ENCODE assay signal across 20 cellular contexts in the genomic region with DNA sequence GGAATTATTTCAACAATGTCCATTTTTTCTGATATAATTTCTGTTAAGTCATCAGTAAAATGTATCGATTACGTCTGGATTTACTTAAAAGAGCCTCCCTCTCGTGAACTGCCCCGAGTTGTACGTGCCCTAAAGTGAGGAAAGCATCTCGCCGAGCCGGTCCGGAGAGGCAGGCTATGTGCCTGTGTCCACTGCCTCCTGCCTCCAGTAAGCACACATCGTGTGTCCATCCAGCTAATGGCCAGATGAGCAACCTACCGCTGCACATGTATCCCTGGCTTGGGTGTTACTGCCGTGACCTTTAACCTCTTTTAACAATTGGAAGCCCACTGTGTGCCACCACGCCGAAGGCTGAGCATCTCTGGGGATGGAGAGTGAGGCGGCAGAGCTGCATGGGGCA. TPM values are rescaled to one million over a fixed set of nuclear protein-coding genes. Genes with fewer than 3 reads are reported as not detected.
DNase-seq lines count a peak whose midpoint lies in the region; ATAC-seq, FAIRE-seq and TF ChIP-seq lines count a peak whose summit lies in the region.
"Had no signal": no experiment of that assay in that cellular context is flagged by ENCODE, and none has a peak within 500 bp of the region (broad histone marks: within the 10 kb centered on the region; RNA-seq: fewer than 3 reads in every experiment).

No MANE protein-coding gene starts in this region.

- no peak overlapping the region for H2BK5ac ChIP-seq in IMR-90 (ENCODE audit: low read depth, low read length, poor library complexity, severe bottlenecking)

- no peak for FAIRE-seq in K562 (lab: Jason Lieb, UNC)
- FAIRE-seq: D721Med, GM12891, GM18507 had no signal

- H3K4me1 Mint-ChIP-seq in activated naive CD4-positive, alpha-beta T cell treated with anti-CD3 and anti-CD28 coated beads for 36 hours (ENCODE audit: low read depth): peaks cover 16% of the 10 kb centered on the region
- H3K4me1 Mint-ChIP-seq: CD8-positive, alpha-beta memory T cell had no signal

- no peak overlapping the region for H2AK9ac ChIP-seq in IMR-90 (replicated peaks; ENCODE audit: low read depth, low read length, poor library complexity)

- H3K27ac ChIP-seq in IMR-90 (ENCODE audit: insufficient read depth, low read length): no peak overlapping the region
- H3K27ac ChIP-seq in K562 (ENCODE audit: extremely low read depth, low read depth, low read length): no peak overlapping the region

- no peaks in the 10 kb centered on the region for H3K27me3 Mint-ChIP-seq in activated naive CD4-positive, alpha-beta T cell treated with anti-CD3 and anti-CD28 coated beads for 36 hours (ENCODE audit: low read depth)
- H3K27me3 Mint-ChIP-seq: CD4-positive, alpha-beta T cell had no signal

- peaks cover 24% of the 10 kb centered on the region for H3K4me1 ChIP-seq in IMR-90 (ENCODE audit: control insufficient read depth, insufficient read depth, low read length)
- H3K4me1 ChIP-seq in K562 (replicated peaks in 1 of 2; ENCODE audit: control insufficient read depth in 2 of 2, insufficient read depth in 2 of 2, low read length in 2 of 2): peaks cover 0 to 16% of the 10 kb centered on the region in 2 experiments; a peak in 3 of 5 replicates
- H3K4me1 ChIP-seq: BE2C had no signal

- no peaks in the 10 kb centered on the region for H3K9me3 Mint-ChIP-seq in activated naive CD4-positive, alpha-beta T cell treated with anti-CD3 and anti-CD28 coated beads for 36 hours
- H3K9me3 Mint-ChIP-seq: CD4-positive, alpha-beta T cell; CD8-positive, alpha-beta memory T cell had no signal

- H3K18ac ChIP-seq in IMR-90 (ENCODE audit: low read depth, low read length): no peak overlapping the region

- H3K9ac ChIP-seq in IMR-90 (ENCODE audit: low read depth, low read length) (no peak overlapping the region), K562 (ENCODE audit: insufficient read depth in 1 of 2, low read depth in 2 of 2, low read length in 2 of 2) (no peak overlapping the region)

- CTCF ChIA-PET in IMR-90 (lab: Yijun Ruan, JAX) (no interaction called here), K562 (lab: Yijun Ruan, JAX; ENCODE audit: low intra/inter-chr PET ratio) (no interaction called here)
- CTCF ChIA-PET in activated naive CD4-positive, alpha-beta T cell treated with anti-CD3 and anti-CD28 coated beads for 36 hours (lab: Charles Lee): interaction anchor here (0.6 kb wide), 1 partner anchor 1374 kb away, joined by 4 read pairs; no protein-coding TSS in a partner anchor

- peaks cover 0 to 6% of the 10 kb centered on the region in 2 experiments; a peak in 2 of 4 replicates for H3K79me1 ChIP-seq in IMR-90 (ENCODE audit: low read depth in 1 of 2, low read length in 2 of 2)

- H3K4me3 ChIP-seq in IMR-90 (ENCODE audit: insufficient read depth, low read depth, low read length) (no peak overlapping the region), K562 (no peak overlapping the region)
- H3K4me3 ChIP-seq: BLaER1 treated with 17β-estradiol and CSF1 and Interleukin-3, amounts not matched to agents 10 nM and 100 nM had no signal

- TF ChIP-seq RAD21 in IMR-90 (IDR thresholded peaks at IDR 0.05; ENCODE audit: low read length) (no peak), K562 (CRISPR knock-in tag; conservative IDR thresholded peaks at IDR 0.05 in 1 of 2, IDR thresholded peaks at IDR 0.05 in 1 of 2) (no peak)

- in situ Hi-C loops in IMR-90 (cut with MboI; ENCODE audit: low sequenced_read_pairs) (no loop called here), K562 (cut with MboI) (no loop called here)

- 94% methylated on average over 14 of the region's 15 CpGs; no CpG with 5 or more reads in 1 of the 2 experiments for WGBS in IMR-90 (ENCODE audit: extremely low coverage in 2 of 2, insufficient read length in 1 of 2), 2 experiments
- WGBS in K562 (ENCODE audit: insufficient coverage, low coverage, missing lambda C conversion rate): 47% methylated on average over 15 of the region's 15 CpGs

- DNase-seq in AG20443 (ENCODE audit: low spot score): peak; percentile 2
- DNase-seq in IMR-90: no peak
- peak in 1 of 4 experiments; percentile 10 for DNase-seq in K562 (ENCODE audit: extremely low read depth in 1 of 4, low spot score in 3 of 4)
- DNase-seq in NCI-H1092 treated with DMSO at 0.1 percent for 48 hours (lab: John Stamatoyannopoulos, UW): no peak
- no peak for DNase-seq in activated naive CD4-positive, alpha-beta T cell treated with anti-CD3 and anti-CD28 coated beads for 36 hours
- DNase-seq: BE2C; CD4-positive, alpha-beta T cell; CD8-positive, alpha-beta memory T cell; DMS 273 treated with DMSO at 0.1 percent for 48 hours; DMS79; EL; GOT3; H7 had no signal

- H3K56ac ChIP-seq in IMR-90 (ENCODE audit: extremely low read depth, insufficient read depth, low read length): no peak overlapping the region

- H3K36me3 ChIP-seq in IMR-90 (ENCODE audit: control insufficient read depth, insufficient read depth, low read length): no peaks in the 10 kb centered on the region
- H3K36me3 ChIP-seq in K562 (ENCODE audit: control insufficient read depth, insufficient read depth, low read length): no peaks in the 10 kb centered on the region
- H3K36me3 ChIP-seq: BE2C; BLaER1 treated with 17β-estradiol and CSF1 and Interleukin-3, amounts not matched to agents 10 nM and 100 nM had no signal

- intact Hi-C loops in IMR-90 (cut with micrococcal nuclease) (no loop called here), K562 (cut with micrococcal nuclease) (no loop called here)
- intact Hi-C loops in activated naive CD4-positive, alpha-beta T cell treated with anti-CD3 and anti-CD28 coated beads for 36 hours (cut with micrococcal nuclease): no loop called here

- 0 out of 3 replicates have a peak overlapping the region, but pooled peaks have one; percentile 34 for H2BK15ac ChIP-seq in IMR-90 (ENCODE audit: low read depth, low read length)

- H2AFZ ChIP-seq in IMR-90 (replicated peaks; ENCODE audit: low read length, poor library complexity) (peak overlapping the region; percentile 43), K562 (ENCODE audit: low read depth, low read length) (no peak overlapping the region)

- H3K4ac ChIP-seq in IMR-90 (ENCODE audit: low read depth, low read length): peak overlapping the region; percentile 35

- H3K27ac Mint-ChIP-seq in activated naive CD4-positive, alpha-beta T cell treated with anti-CD3 and anti-CD28 coated beads for 36 hours: no peak overlapping the region
- H3K27ac Mint-ChIP-seq: CD14-positive monocyte; CD4-positive, alpha-beta T cell had no signal

- H3K4me2 ChIP-seq in IMR-90 (ENCODE audit: low read depth, low read length): no peak overlapping the region
- no peak overlapping the region for H3K4me2 ChIP-seq in K562 (ENCODE audit: insufficient read depth, low read length)

- H3K27me3 ChIP-seq in IMR-90 (ENCODE audit: control insufficient read depth, insufficient read depth, low read length) (no peaks in the 10 kb centered on the region), K562 (ENCODE audit: control insufficient read depth in 2 of 2, insufficient read depth in 2 of 2, low read length in 2 of 2) (no peaks in the 10 kb centered on the region; a peak in 1 of 5 replicates)
- H3K27me3 ChIP-seq: BE2C; BLaER1 treated with 17β-estradiol and CSF1 and Interleukin-3, amounts not matched to agents 10 nM and 100 nM had no signal

- no peak for TF ChIP-seq EP300 in K562 (IDR thresholded peaks at IDR 0.05; ENCODE audit: low read length)

- no peaks in the 10 kb centered on the region for H3K9me3 ChIP-seq in IMR-90 (ENCODE audit: control insufficient read depth, insufficient read depth, low read length)
- H3K9me3 ChIP-seq in K562 (replicated peaks; ENCODE audit: control insufficient read depth, insufficient read depth, low read depth, low read length): no peaks in the 10 kb centered on the region
- H3K9me3 ChIP-seq: BE2C; BLaER1 treated with 17β-estradiol and CSF1 and Interleukin-3, amounts not matched to agents 10 nM and 100 nM had no signal

- H4K20me1 ChIP-seq in IMR-90 (ENCODE audit: insufficient read depth, low read length) (no peaks in the 10 kb centered on the region), K562 (replicated peaks; ENCODE audit: control insufficient read depth, insufficient read depth, low read length) (no peaks in the 10 kb centered on the region)
- H4K20me1 ChIP-seq: BLaER1 treated with 17β-estradiol and CSF1 and Interleukin-3, amounts not matched to agents 10 nM and 100 nM had no signal

- H2BK120ac ChIP-seq in IMR-90 (ENCODE audit: low read depth, low read length): peak overlapping the region; percentile 66; the same call in 1 of the 2 replicates

- POLR2A ChIA-PET in IMR-90 (lab: Charles Lee; ENCODE audit: unreplicated experiment) (no interaction called here), K562 (lab: Yijun Ruan, JAX) (no interaction called here)

- no peak overlapping the region for H3K23ac ChIP-seq in IMR-90 (ENCODE audit: low read depth, low read length)

- no peak overlapping the region for H3K4me3 Mint-ChIP-seq in activated naive CD4-positive, alpha-beta T cell treated with anti-CD3 and anti-CD28 coated beads for 36 hours
- H3K4me3 Mint-ChIP-seq: CD14-positive monocyte; CD4-positive, alpha-beta T cell; CD8-positive, alpha-beta memory T cell had no signal

- peak overlapping the region; percentile 90 for H2AK5ac ChIP-seq in IMR-90 (ENCODE audit: low read depth, low read length)

- H4K5ac ChIP-seq in IMR-90 (ENCODE audit: low read depth, low read length): no peak overlapping the region

- no peak overlapping the region for H4K8ac ChIP-seq in IMR-90 (ENCODE audit: low read depth in 2 of 2, low read length in 2 of 2)

- dilution Hi-C loops in IMR-90 (cut with HindIII; ENCODE audit: low sequenced_read_pairs, unreplicated experiment): no loop called here

- no peak overlapping the region; the same call in 1 of the 2 replicates for H4K91ac ChIP-seq in IMR-90 (ENCODE audit: insufficient read depth, low read depth, low read length)

- no peak overlapping the region for H3K14ac ChIP-seq in IMR-90 (replicated peaks; ENCODE audit: low read depth, low read length)

- no peaks in the 10 kb centered on the region for H3K79me2 ChIP-seq in K562 (ENCODE audit: control insufficient read depth, insufficient read depth, low read length)

- H3K9me1 ChIP-seq in IMR-90 (ENCODE audit: insufficient read depth, low read length) (peaks cover 25% of the 10 kb centered on the region), K562 (ENCODE audit: control insufficient read depth, insufficient read depth, low read length) (no peaks in the 10 kb centered on the region)

- BruUV-seq in IMR-90 (replicated peaks; lab: Mats Ljungman, UMichigan): no TSS peak
- BruUV-seq in K562 (replicated peaks; lab: Mats Ljungman, UMichigan): no TSS peak

- 0 out of 2 replicates have a peak overlapping the region, but pooled peaks have one; percentile 45 for H2BK20ac ChIP-seq in IMR-90 (ENCODE audit: low read depth, low read length)

- TF ChIP-seq POLR2A in IMR-90 (IDR thresholded peaks at IDR 0.05; ENCODE audit: low read depth, low read length) (no peak), K562 (conservative IDR thresholded peaks at IDR 0.05) (no peak)

- TF ChIP-seq CTCF in IMR-90 (conservative IDR thresholded peaks at IDR 0.05; ENCODE audit: low read depth, low read length) (no peak), K562 (IDR thresholded peaks at IDR 0.05 in 2 of 3, conservative IDR thresholded peaks at IDR 0.05 in 1 of 3; ENCODE audit: insufficient read depth in 2 of 3, low read depth in 1 of 3, low read length in 3 of 3) (no peak)

- H3K36me3 Mint-ChIP-seq in activated naive CD4-positive, alpha-beta T cell treated with anti-CD3 and anti-CD28 coated beads for 36 hours (ENCODE audit: low read depth): no peaks in the 10 kb centered on the region
- H3K36me3 Mint-ChIP-seq: CD14-positive monocyte; CD8-positive, alpha-beta memory T cell had no signal

- ATAC-seq in IMR-90 (ENCODE audit: low read depth) (no peak), K562 (no peak), HG03045 (IDR thresholded peaks at IDR 0.05; ENCODE audit: unreplicated experiment) (no peak)
- ATAC-seq: HCT116 had no signal

RNA-seq across cellular contexts. Expression of a gene that starts 23.2 kb away (rescaled TPM):
- total RNA-seq in IMR-90 (2012; rRNA removed) (93.4 and 155 TPM in 2 replicates), K562 (2014; rRNA removed) (116 and 147 TPM in 2 replicates), K562 (2014; rRNA removed; fragmentation: Illumina TruSeq; extraction: Trizol) (135 and 158 TPM in 2 replicates), K562 (2015; rRNA removed; fragmentation: Illumina TruSeq; extraction: Trizol) (132 and 149 TPM in 2 replicates), K562 (2021) (128 and 131 TPM in 2 replicates)
- polyA plus RNA-seq in IMR-90 (2012; rRNA removed) (127 and 165 TPM in 2 replicates), K562 (2011; rRNA removed) (63.1 and 84.5 TPM in 2 replicates), K562 (2014; fragmentation: Illumina TruSeq; extraction: Trizol) (158 and 225 TPM in 2 replicates), K562 (2014; fragmentation: Nextera tagmentation; extraction: Ambion mirVana) (100 to 1,000 TPM in 1 of 2 experiments, 10 to 100 TPM in 1; 96.6 to 100 TPM), K562 (2014; rRNA removed) (135 and 158 TPM in 2 replicates)
- polyA plus RNA-seq in IMR-90 (2012; cell fraction: cytosol; rRNA removed): 56.9 and 61.4 TPM in 2 replicates
- 52.2 and 98.8 TPM in 2 replicates for polyA plus RNA-seq in IMR-90 (2012; cell fraction: nucleus; rRNA removed; ENCODE audit: low replicate concordance)
- total RNA-seq in K562 (2011; cell fraction: chromatin; rRNA removed; ENCODE audit: low replicate concordance): 136 and 330 TPM in 2 replicates
- total RNA-seq in K562 (2011; cell fraction: nucleolus; rRNA removed): 82.5 and 83.7 TPM in 2 replicates
- 139 and 175 TPM in 2 replicates for total RNA-seq in K562 (2011; cell fraction: nucleoplasm; rRNA removed)
- polyA plus RNA-seq in K562 (2011; cell fraction: cytosol; rRNA removed): 30.0 and 41.8 TPM in 2 replicates
- 45.6 and 48.0 TPM in 2 replicates for polyA plus RNA-seq in K562 (2011; cell fraction: nucleus; rRNA removed)
- 109 and 130 TPM in 2 replicates for polyA plus RNA-seq in K562 (2012)
- polyA minus RNA-seq in K562 (2011; rRNA and poly(A)+ RNA removed): 60.6 and 70.5 TPM in 2 replicates
- polyA minus RNA-seq in K562 (2011; cell fraction: cytosol; rRNA and poly(A)+ RNA removed): 59.2 and 63.5 TPM in 2 replicates
- 39.3 and 44.5 TPM in 2 replicates for polyA minus RNA-seq in K562 (2011; cell fraction: nucleus; rRNA and poly(A)+ RNA removed)
- 10 to 100 TPM; 69.0 to 72.1 TPM for total RNA-seq in activated naive CD4-positive, alpha-beta T cell treated with anti-CD3 and anti-CD28 coated beads for 36 hours
